7 cellular contexts compared by ENCODE assay signal in genomic region chr3:127501177-127501576, GRCh38.
"Had no signal": no experiment of that assay in that cellular context is flagged by ENCODE, and none has a peak within 500 bp of the region (broad histone marks: within the 10 kb centered on the region; RNA-seq: fewer than 3 reads in every experiment).

No MANE protein-coding gene starts in this region.

- H3K4me3 ChIP-seq: K562 had no signal

- H3K27ac ChIP-seq: HL-60 had no signal

- FAIRE-seq: HTR-8/SVneo, K562 had no signal

- DNase-seq: IMR-90, KBM-7, KG1 had no signal

- H3K27ac Mint-ChIP-seq: IgD-negative memory B cell had no signal

- H3K36me3 Mint-ChIP-seq: IgD-negative memory B cell had no signal

- H3K4me1 Mint-ChIP-seq: IgD-negative memory B cell had no signal

- ATAC-seq: K562 had no signal
